Comparison of ENCODE assay signal across 8 cellular contexts in the genomic region with DNA sequence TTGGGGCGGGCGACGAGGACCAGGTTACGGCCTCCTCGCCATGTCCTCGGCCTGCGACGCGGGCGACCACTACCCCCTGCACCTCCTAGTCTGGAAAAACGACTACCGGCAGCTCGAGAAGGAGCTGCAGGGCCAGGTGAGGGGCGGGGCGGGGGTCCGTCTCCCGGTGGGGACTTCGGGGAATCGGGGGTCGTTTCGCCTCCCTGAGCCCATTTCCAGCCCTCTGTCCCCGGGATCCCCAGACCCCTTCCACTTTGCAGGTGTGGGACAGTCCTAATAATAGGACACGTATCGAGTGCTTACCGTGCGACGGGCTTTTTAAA. TPM values are rescaled to one million over a fixed set of nuclear protein-coding genes. Genes with fewer than 3 reads are reported as not detected.
DNase-seq lines count a peak whose midpoint lies in the region; ATAC-seq and TF ChIP-seq lines count a peak whose summit lies in the region.

No MANE protein-coding gene starts in this region.

- H3K36me3 Mint-ChIP-seq in Calu3 (ENCODE audit: insufficient read depth, unreplicated experiment) (peaks cover 40% of the 10 kb centered on the region), progenitor cell of endocrine pancreas (ENCODE audit: insufficient read depth) (peaks cover 1% of the 10 kb centered on the region)

- ATAC-seq in PC-3 (no peak; the same call in 1 of the 2 replicates), HG02852 (IDR thresholded peaks at IDR 0.05; ENCODE audit: unreplicated experiment) (no peak), GM21825 (IDR thresholded peaks at IDR 0.05; ENCODE audit: unreplicated experiment) (no peak)

- 0% methylated on average over 5 of the region's 27 CpGs for WGBS in esophagus muscularis mucosa

- H3K27ac ChIP-seq in PC-3 (ENCODE audit: low read length) (no peak overlapping the region), esophagus muscularis mucosa (replicated peaks in 1 of 4) (peak overlapping the region; percentile 84 to 88 (median 86))

- H3K27me3 Mint-ChIP-seq in Calu3 (ENCODE audit: unreplicated experiment) (no peaks in the 10 kb centered on the region), progenitor cell of endocrine pancreas (no peaks in the 10 kb centered on the region)

- H3K9me2 ChIP-seq in PC-3 (replicated peaks; ENCODE audit: low read length), result no peaks in the 10 kb centered on the region

- H3K4me1 Mint-ChIP-seq in Calu3 (ENCODE audit: low read depth, unreplicated experiment) (peaks cover 33% of the 10 kb centered on the region), progenitor cell of endocrine pancreas (ENCODE audit: low read depth) (peaks cover 18% of the 10 kb centered on the region)

- peaks cover 68% of the 10 kb centered on the region for H3K79me2 ChIP-seq in PC-3 (ENCODE audit: low read length)

- H2AFZ ChIP-seq in PC-3 (ENCODE audit: low read length), result peak overlapping the region; percentile 94

- peak overlapping the region; percentile 81 for H3K27ac Mint-ChIP-seq in Calu3 (ENCODE audit: unreplicated experiment)
- peak overlapping the region; percentile 92 for H3K27ac Mint-ChIP-seq in progenitor cell of endocrine pancreas

- H3K9me3 Mint-ChIP-seq in Calu3 (ENCODE audit: low read depth, unreplicated experiment) (no peaks in the 10 kb centered on the region), progenitor cell of endocrine pancreas (ENCODE audit: low read depth) (no peaks in the 10 kb centered on the region)

- CTCF ChIA-PET in Calu3 (lab: Charles Lee) (interaction anchor here (0.6 to 1.7 kb wide), 2 partner anchors 432 to 504 kb away, joined by 4 to 7 read pairs; no protein-coding TSS in a partner anchor), PC-3 (lab: Charles Lee) (no interaction called here)

- peak overlapping the region; percentile 94 for H3K4me2 ChIP-seq in PC-3 (ENCODE audit: low read length)

- peak overlapping the region; percentile 90 for H3K9ac ChIP-seq in PC-3 (ENCODE audit: low read length)

- intact Hi-C loops in Calu3 (cut with micrococcal nuclease; ENCODE audit: unreplicated experiment) (loop anchor here (5.0 kb wide), 1 partner anchor 47 kb away; no protein-coding TSS in a partner anchor), PC-3 (cut with micrococcal nuclease) (loop anchor here (2.0 kb wide), 1 partner anchor 39 kb away; no protein-coding TSS in a partner anchor), esophagus muscularis mucosa (cut with DNase I) (loop anchor here (5.0 kb wide), 1 partner anchor 47 kb away; no protein-coding TSS in a partner anchor)

- peaks cover 6% of the 10 kb centered on the region; the same call in 1 of the 2 replicates for H3K36me3 ChIP-seq in PC-3 (ENCODE audit: low read depth, low read length)
- H3K36me3 ChIP-seq in esophagus muscularis mucosa, result peaks cover 0 to 9% (median 2%) of the 10 kb centered on the region in 4 donors

- peaks cover 44% of the 10 kb centered on the region for H3K4me1 ChIP-seq in PC-3 (ENCODE audit: insufficient read depth, low read length)
- H3K4me1 ChIP-seq in esophagus muscularis mucosa, result peaks cover 26 to 63% (median 53%) of the 10 kb centered on the region in 4 donors

- peaks cover 8% of the 10 kb centered on the region for H3F3A ChIP-seq in PC-3 (ENCODE audit: low read length, unreplicated experiment)

- TF ChIP-seq EP300 in esophagus muscularis mucosa (IDR thresholded peaks at IDR 0.05), result no peak

- DNase-seq in Calu3 (no peak), PC-3 (no peak), esophagus muscularis mucosa (ENCODE audit: extremely low spot score) (no peak), progenitor cell of endocrine pancreas (ENCODE audit: low spot score, unreplicated experiment) (peak; percentile 12), NCI-H526 treated with DMSO at 0.1 percent for 48 hours (lab: John Stamatoyannopoulos, UW) (no peak), NCI-H2171 (lab: John Stamatoyannopoulos, UW) (no peak)

- H3K9me3 ChIP-seq in PC-3 (ENCODE audit: low read length) (no peaks in the 10 kb centered on the region), esophagus muscularis mucosa (no peaks in the 10 kb centered on the region)

- peak overlapping the region; percentile 97 for H3K4me3 Mint-ChIP-seq in Calu3 (ENCODE audit: low read depth, unreplicated experiment)
- peak overlapping the region; percentile 92 for H3K4me3 Mint-ChIP-seq in progenitor cell of endocrine pancreas (ENCODE audit: low read depth)

- peak overlapping the region; percentile 86 for H3K4me3 ChIP-seq in PC-3 (ENCODE audit: low read length)
- peak overlapping the region; percentile 82 to 99 (median 88) for H3K4me3 ChIP-seq in esophagus muscularis mucosa

- BruUV-seq in Calu3 (replicated peaks; lab: Mats Ljungman, UMichigan) (no TSS peak), PC-3 (replicated peaks; lab: Mats Ljungman, UMichigan) (no TSS peak)

- TF ChIP-seq CTCF in Calu3 (IDR thresholded peaks at IDR 0.05; ENCODE audit: unreplicated experiment) (no peak), PC-3 (conservative IDR thresholded peaks at IDR 0.05; ENCODE audit: low read depth, low read length) (no peak), esophagus muscularis mucosa (IDR thresholded peaks at IDR 0.05) (no peak), progenitor cell of endocrine pancreas (IDR thresholded peaks at IDR 0.05; ENCODE audit: unreplicated experiment) (no peak)

- POLR2A ChIA-PET in PC-3 (lab: Charles Lee; ENCODE audit: unreplicated experiment), result interaction anchor here (0.5 kb wide), 1 partner anchor 12 kb away, joined by 3 read pairs; no protein-coding TSS in a partner anchor

- peaks cover 2% of the 10 kb centered on the region; the same call in 1 of the 2 replicates for H4K20me1 ChIP-seq in PC-3 (ENCODE audit: low read length)

- no peaks in the 10 kb centered on the region for H3K27me3 ChIP-seq in PC-3 (ENCODE audit: low read length)
- no peaks in the 10 kb centered on the region for H3K27me3 ChIP-seq in esophagus muscularis mucosa

- no peak for TF ChIP-seq POLR2A in esophagus muscularis mucosa (IDR thresholded peaks at IDR 0.05; ENCODE audit: low read depth)

RNA-seq across cellular contexts. Expression of a gene that starts 0.4 kb away (rescaled TPM):
- total RNA-seq in Calu3 (2022) (34.5 and 40.4 TPM in 2 replicates), PC-3 (2014; rRNA removed) (117 and 118 TPM in 2 replicates), esophagus muscularis mucosa (100 to 1,000 TPM in 2 of 4 donors, 10 to 100 TPM in 2; 91.3 to 165 (median 124) TPM), progenitor cell of endocrine pancreas (36.0 and 38.0 TPM in 2 replicates)

RNA-seq across cellular contexts. Expression of a gene that starts 3.4 kb away (rescaled TPM):
- 56.0 TPM in 2 replicates for total RNA-seq in Calu3 (2022)
- 24.6 and 26.8 TPM in 2 replicates for total RNA-seq in PC-3 (2014; rRNA removed)
- 10 to 100 TPM; 28.7 to 46.5 (median 36.2) TPM for total RNA-seq in esophagus muscularis mucosa
- total RNA-seq in progenitor cell of endocrine pancreas, result 37.5 and 40.7 TPM in 2 replicates

RNA-seq across cellular contexts. Expression of a gene that starts 48.7 kb away (rescaled TPM):
- total RNA-seq in Calu3 (2022) (14.2 and 14.7 TPM in 2 replicates), PC-3 (2014; rRNA removed) (5.5 and 6.7 TPM in 2 replicates), esophagus muscularis mucosa (10 to 100 TPM; 13.6 to 14.7 (median 13.9) TPM), progenitor cell of endocrine pancreas (29.3 and 31.6 TPM in 2 replicates)
